Comparison of ENCODE assay signal across 10 cellular contexts in the genomic region with DNA sequence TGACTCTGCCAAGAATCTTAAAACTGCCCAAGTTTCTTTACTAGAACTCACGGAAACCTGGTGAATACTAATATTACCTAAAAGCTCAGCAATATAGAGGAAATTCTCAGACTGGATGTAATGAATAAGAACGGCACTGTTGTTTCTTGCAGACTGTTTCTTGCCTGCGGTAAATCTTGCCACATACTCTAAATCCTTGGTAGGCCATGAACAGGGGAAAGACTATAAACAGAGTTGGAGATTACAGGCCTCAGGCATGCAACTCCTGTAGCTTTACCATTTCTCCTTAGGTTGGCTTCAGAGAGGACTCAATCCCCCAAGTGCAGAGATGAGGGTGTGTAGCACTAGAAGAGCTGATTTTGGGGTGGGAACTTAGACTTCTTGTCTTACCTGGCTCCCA. TPM values are rescaled to one million over a fixed set of nuclear protein-coding genes. Genes with fewer than 3 reads are reported as not detected.
A peak's percentile ranks its signal among the peaks of the same experiment; 100 is the strongest.
DNase-seq lines count a peak whose midpoint lies in the region; ATAC-seq, FAIRE-seq and TF ChIP-seq lines count a peak whose summit lies in the region.
"Had no signal": no experiment of that assay in that cellular context is flagged by ENCODE, and none has a peak within 500 bp of the region (broad histone marks: within the 10 kb centered on the region; RNA-seq: fewer than 3 reads in every experiment).

No MANE protein-coding gene starts in this region.

- H3K36me3 Mint-ChIP-seq in activated T-cell treated with anti-CD3 and anti-CD28 coated beads, Interleukin-2, amount 50 U/mL, for 24 hours (ENCODE audit: low read depth), result peaks cover 25% of the 10 kb centered on the region
- H3K36me3 Mint-ChIP-seq in activated naive CD8-positive, alpha-beta T cell treated with anti-CD3 and anti-CD28 coated beads, Interleukin-2, amount 10 ng/mL, durations not matched to agents 7 days and 5 days, result peaks cover 2% of the 10 kb centered on the region
- H3K36me3 Mint-ChIP-seq: CD14-positive monocyte had no signal

- H3K4me3 Mint-ChIP-seq in activated T-cell treated with anti-CD3 and anti-CD28 coated beads, Interleukin-2, amount 50 U/mL, for 24 hours, result peak overlapping the region; percentile 100
- H3K4me3 Mint-ChIP-seq in activated naive CD8-positive, alpha-beta T cell treated with anti-CD3 and anti-CD28 coated beads, Interleukin-2, amount 10 ng/mL, durations not matched to agents 7 days and 5 days, result peak overlapping the region; percentile 94

- no peaks in the 10 kb centered on the region for H4K20me1 ChIP-seq in HepG2 (ENCODE audit: insufficient read depth, low read length)

- H3K27me3 ChIP-seq in HepG2 (ENCODE audit: control insufficient read depth in 1 of 2, insufficient read depth in 2 of 2, low read length in 2 of 2) (no peaks in the 10 kb centered on the region; a peak in 1 of 5 replicates), tibial artery (no peaks in the 10 kb centered on the region)

- peaks cover 33% of the 10 kb centered on the region for H3K79me2 ChIP-seq in HepG2 (ENCODE audit: insufficient read depth, low read length)

- TF ChIP-seq CTCF in HepG2 (CRISPR knock-in tag; IDR thresholded peaks at IDR 0.05) (no peak), tibial artery (IDR thresholded peaks at IDR 0.05) (no peak)

- CTCF ChIA-PET in HepG2 (lab: Yijun Ruan, JAX; ENCODE audit: low intra/inter-chr PET ratio, low total read pairs), result no interaction called here

- WGBS in HepG2 (ENCODE audit: low lambda C conversion rate), result 51% methylated on average over 3 of the region's 3 CpGs

- in situ Hi-C loops in HepG2 (cut with HindIII; ENCODE audit: extremely low pct_ligation_motif_present, low pct_unique_long_range_greater_than_20kb) (no loop called here), G401 (cut with HindIII; ENCODE audit: low sequenced_read_pairs) (no loop called here)

- H3K9me3 Mint-ChIP-seq in activated T-cell treated with anti-CD3 and anti-CD28 coated beads, Interleukin-2, amount 50 U/mL, for 24 hours, result no peaks in the 10 kb centered on the region
- H3K9me3 Mint-ChIP-seq in activated naive CD8-positive, alpha-beta T cell treated with anti-CD3 and anti-CD28 coated beads, Interleukin-2, amount 10 ng/mL, durations not matched to agents 7 days and 5 days, result no peaks in the 10 kb centered on the region
- H3K9me3 Mint-ChIP-seq: CD14-positive monocyte had no signal

- H3K4me2 ChIP-seq in HepG2 (ENCODE audit: low read depth, low read length), result peak overlapping the region; percentile 79

- TF ChIP-seq EP300 in HepG2 (IDR thresholded peaks at IDR 0.05; ENCODE audit: low read depth in 2 of 2, low read length in 2 of 2), result no peak
- no peak for TF ChIP-seq EP300 in HepG2 (CRISPR knock-in tag; IDR thresholded peaks at IDR 0.05; ENCODE audit: borderline replicate concordance)

- intact Hi-C loops in HepG2 (cut with micrococcal nuclease; ENCODE audit: unreplicated experiment) (no loop called here), tibial artery (cut with DNase I; ENCODE audit: low total_unique reads) (no loop called here)

- H2AFZ ChIP-seq in HepG2 (ENCODE audit: low read length), result no peak overlapping the region

- TF ChIP-seq RAD21 in HepG2 (CRISPR knock-in tag; IDR thresholded peaks at IDR 0.05), result no peak

- H3K9me3 ChIP-seq in HepG2 (ENCODE audit: low read length) (no peaks in the 10 kb centered on the region), tibial artery (no peaks in the 10 kb centered on the region)

- no peak for DNase-seq in activated T-cell treated with anti-CD3 and anti-CD28 coated beads, Interleukin-2, amount 50 U/mL, for 24 hours
- DNase-seq in activated T-cell treated with anti-CD3 and anti-CD28 coated beads, Interleukin-2, amount 50 U/mL, for 1 hour, result no peak
- no peak for DNase-seq in activated naive CD8-positive, alpha-beta T cell treated with anti-CD3 and anti-CD28 coated beads, Interleukin-2, amount 10 ng/mL, durations not matched to agents 7 days and 5 days
- DNase-seq in HepG2 (ENCODE audit: low spot score), result no peak
- DNase-seq in tibial artery, result no peak
- DNase-seq in stimulated activated naive CD4-positive, alpha-beta T cell treated with Interleukin-2 at 50 U/mL for 16 hours (lab: John Stamatoyannopoulos, UW), result no peak
- DNase-seq in G401 (ENCODE audit: low spot score), result no peak
- DNase-seq in GM03348 (ENCODE audit: low spot score), result no peak
- DNase-seq: islet precursor cell had no signal

- H3K4me1 ChIP-seq in HepG2 (ENCODE audit: insufficient read depth, low read length) (peaks cover 46% of the 10 kb centered on the region), tibial artery (peaks cover 0 to 29% (median 20%) of the 10 kb centered on the region in 4 donors)

- ATAC-seq in activated naive CD8-positive, alpha-beta T cell treated with anti-CD3 and anti-CD28 coated beads, Interleukin-2, amount 10 ng/mL, durations not matched to agents 7 days and 5 days (ENCODE audit: low read depth), result no peak
- no peak for ATAC-seq in HepG2

- peak overlapping the region; percentile 93 for H3K9ac ChIP-seq in HepG2 (ENCODE audit: insufficient read depth, low read depth, low read length)

- POLR2A ChIA-PET in activated naive CD8-positive, alpha-beta T cell treated with anti-CD3 and anti-CD28 coated beads, Interleukin-2, amount 10 ng/mL, durations not matched to agents 7 days and 5 days (lab: Charles Lee), result interaction anchor here (1.1 to 1.3 kb wide), 2 partner anchors 64 to 329 kb away, joined by 3 to 6 read pairs; a partner anchor contains a TSS
- POLR2A ChIA-PET in HepG2 (lab: Yijun Ruan, JAX), result interaction anchor here (1.0 to 2.1 kb wide), 3 partner anchors 87 to 231 kb away, joined by 3 to 11 read pairs (median 4); a partner anchor contains a TSS

- peak overlapping the region; percentile 95 for H3K27ac ChIP-seq in HepG2 (ENCODE audit: extremely low read length, insufficient read depth, low read length)
- H3K27ac ChIP-seq in tibial artery, result peak overlapping the region; percentile 91 to 97

- H3K36me3 ChIP-seq in HepG2 (replicated peaks in 1 of 2; ENCODE audit: control insufficient read depth in 1 of 2, insufficient read depth in 2 of 2, low read length in 2 of 2) (no peaks in the 10 kb centered on the region), tibial artery (no peaks in the 10 kb centered on the region)

- H3K4me3 ChIP-seq in HepG2 (replicated peaks in 1 of 3; ENCODE audit: insufficient read depth in 1 of 3, low read depth in 2 of 3, low read length in 3 of 3), result peak overlapping the region; percentile 91 to 98 (median 95)
- H3K4me3 ChIP-seq in tibial artery, result peak overlapping the region; percentile 71 to 94

- H3K4me1 Mint-ChIP-seq in activated T-cell treated with anti-CD3 and anti-CD28 coated beads, Interleukin-2, amount 50 U/mL, for 24 hours (ENCODE audit: low read depth), result peaks cover 32% of the 10 kb centered on the region
- H3K4me1 Mint-ChIP-seq in activated naive CD8-positive, alpha-beta T cell treated with anti-CD3 and anti-CD28 coated beads, Interleukin-2, amount 10 ng/mL, durations not matched to agents 7 days and 5 days, result peaks cover 15% of the 10 kb centered on the region

- BruUV-seq in HepG2 (replicated peaks; lab: Mats Ljungman, UMichigan), result no TSS peak

- H3K27me3 Mint-ChIP-seq in activated T-cell treated with anti-CD3 and anti-CD28 coated beads, Interleukin-2, amount 50 U/mL, for 24 hours, result no peaks in the 10 kb centered on the region
- no peaks in the 10 kb centered on the region for H3K27me3 Mint-ChIP-seq in activated naive CD8-positive, alpha-beta T cell treated with anti-CD3 and anti-CD28 coated beads, Interleukin-2, amount 10 ng/mL, durations not matched to agents 7 days and 5 days

- H3K27ac Mint-ChIP-seq in activated T-cell treated with anti-CD3 and anti-CD28 coated beads, Interleukin-2, amount 50 U/mL, for 24 hours, result no peak overlapping the region
- H3K27ac Mint-ChIP-seq in activated naive CD8-positive, alpha-beta T cell treated with anti-CD3 and anti-CD28 coated beads, Interleukin-2, amount 10 ng/mL, durations not matched to agents 7 days and 5 days, result no peak overlapping the region

- FAIRE-seq in HepG2 (lab: Jason Lieb, UNC), result no peak

- TF ChIP-seq POLR2A in HepG2 (IDR thresholded peaks at IDR 0.05; ENCODE audit: insufficient read depth in 1 of 2, low read depth in 2 of 2, low read length in 2 of 2), result no peak

RNA-seq across cellular contexts. Expression of a gene that starts 1.1 kb away (rescaled TPM):
- 10 to 100 TPM; 17.6 to 20.1 TPM for total RNA-seq in activated naive CD8-positive, alpha-beta T cell treated with anti-CD3 and anti-CD28 coated beads, Interleukin-2, amount 10 ng/mL, durations not matched to agents 7 days and 5 days
- total RNA-seq in HepG2 (2016; rRNA removed; fragmentation: Illumina TruSeq; extraction: Trizol), result 49.9 and 71.6 TPM in 2 replicates
- 2.8 and 3.1 TPM in 2 replicates for total RNA-seq in HepG2 (2016; cell fraction: cytosol; rRNA removed; fragmentation: Illumina TruSeq; extraction: Trizol; ENCODE audit: low read depth)
- 48.5 and 65.6 TPM in 2 replicates for total RNA-seq in HepG2 (2016; cell fraction: insoluble cytoplasmic fraction; rRNA removed; fragmentation: Illumina TruSeq; extraction: Trizol)
- total RNA-seq in HepG2 (2016; cell fraction: membrane; rRNA removed; fragmentation: Illumina TruSeq; extraction: Trizol), result 7.8 and 9.3 TPM in 2 replicates
- total RNA-seq in HepG2 (2016; cell fraction: nucleus; rRNA removed; fragmentation: Illumina TruSeq; extraction: Trizol), result 23.1 and 25.7 TPM in 2 replicates
- 18.5 and 26.9 TPM in 2 replicates for polyA plus RNA-seq in HepG2 (2011; rRNA removed)
- polyA plus RNA-seq in HepG2 (2011; cell fraction: cytosol; rRNA removed), result 14.8 and 16.9 TPM in 2 replicates
- polyA plus RNA-seq in HepG2 (2011; cell fraction: nucleus; rRNA removed), result 6.1 and 8.5 TPM in 2 replicates
- polyA plus RNA-seq in HepG2 (2012), result 6.4 and 21.1 TPM in 2 replicates
- 1.5 and 1.9 TPM in 2 replicates for polyA plus RNA-seq in HepG2 (2016; cell fraction: cytosol; fragmentation: Illumina TruSeq; extraction: Trizol; ENCODE audit: low read depth)
- 41.3 and 47.7 TPM in 2 replicates for polyA plus RNA-seq in HepG2 (2016; cell fraction: insoluble cytoplasmic fraction; fragmentation: Illumina TruSeq; extraction: Trizol; ENCODE audit: low read depth)
- 3.2 and 3.8 TPM in 2 replicates for polyA plus RNA-seq in HepG2 (2016; cell fraction: membrane; fragmentation: Illumina TruSeq; extraction: Trizol; ENCODE audit: low read depth)
- polyA plus RNA-seq in HepG2 (2016; cell fraction: nucleus; fragmentation: Illumina TruSeq; extraction: Trizol; ENCODE audit: insufficient read depth, low read depth), result 18.3 and 21.1 TPM in 2 replicates
- polyA minus RNA-seq in HepG2 (2011; rRNA and poly(A)+ RNA removed; ENCODE audit: low replicate concordance), result 14.9 and 55.6 TPM in 2 replicates
- 25.7 and 29.4 TPM in 2 replicates for polyA minus RNA-seq in HepG2 (2011; cell fraction: cytosol; rRNA and poly(A)+ RNA removed)
- polyA minus RNA-seq in HepG2 (2011; cell fraction: nucleus; rRNA and poly(A)+ RNA removed), result 14.8 and 18.8 TPM in 2 replicates
- 20.3 and 35.6 TPM in 2 replicates for total RNA-seq in G401 (2014; rRNA removed; shearing (Covaris generic))

RNA-seq across cellular contexts. Expression of a gene that starts 1.6 kb away (rescaled TPM):
- total RNA-seq in activated naive CD8-positive, alpha-beta T cell treated with anti-CD3 and anti-CD28 coated beads, Interleukin-2, amount 10 ng/mL, durations not matched to agents 7 days and 5 days, result 10 to 100 TPM; 12.0 to 15.0 TPM
- total RNA-seq in HepG2 (2016; rRNA removed; fragmentation: Illumina TruSeq; extraction: Trizol), result 23.3 and 30.8 TPM in 2 replicates
- total RNA-seq in HepG2 (2016; cell fraction: cytosol; rRNA removed; fragmentation: Illumina TruSeq; extraction: Trizol; ENCODE audit: low read depth), result 4.7 and 6.4 TPM in 2 replicates
- total RNA-seq in HepG2 (2016; cell fraction: insoluble cytoplasmic fraction; rRNA removed; fragmentation: Illumina TruSeq; extraction: Trizol), result 24.3 and 31.4 TPM in 2 replicates
- 15.5 and 17.5 TPM in 2 replicates for total RNA-seq in HepG2 (2016; cell fraction: membrane; rRNA removed; fragmentation: Illumina TruSeq; extraction: Trizol)
- 14.2 and 14.4 TPM in 2 replicates for total RNA-seq in HepG2 (2016; cell fraction: nucleus; rRNA removed; fragmentation: Illumina TruSeq; extraction: Trizol)
- polyA plus RNA-seq in HepG2 (2011; rRNA removed), result 8.8 and 11.4 TPM in 2 replicates
- 6.4 and 7.9 TPM in 2 replicates for polyA plus RNA-seq in HepG2 (2011; cell fraction: cytosol; rRNA removed)
- 2.7 and 3.3 TPM in 2 replicates for polyA plus RNA-seq in HepG2 (2011; cell fraction: nucleus; rRNA removed)
- 6.1 and 7.8 TPM in 2 replicates for polyA plus RNA-seq in HepG2 (2012)
- polyA plus RNA-seq in HepG2 (2016; cell fraction: cytosol; fragmentation: Illumina TruSeq; extraction: Trizol; ENCODE audit: low read depth), result 2.0 and 2.3 TPM in 2 replicates
- 27.2 and 31.1 TPM in 2 replicates for polyA plus RNA-seq in HepG2 (2016; cell fraction: insoluble cytoplasmic fraction; fragmentation: Illumina TruSeq; extraction: Trizol; ENCODE audit: low read depth)
- polyA plus RNA-seq in HepG2 (2016; cell fraction: membrane; fragmentation: Illumina TruSeq; extraction: Trizol; ENCODE audit: low read depth), result 7.5 and 8.9 TPM in 2 replicates
- 15.2 and 16.2 TPM in 2 replicates for polyA plus RNA-seq in HepG2 (2016; cell fraction: nucleus; fragmentation: Illumina TruSeq; extraction: Trizol; ENCODE audit: insufficient read depth, low read depth)
- 15.3 and 20.7 TPM in 2 replicates for polyA minus RNA-seq in HepG2 (2011; rRNA and poly(A)+ RNA removed; ENCODE audit: low replicate concordance)
- polyA minus RNA-seq in HepG2 (2011; cell fraction: cytosol; rRNA and poly(A)+ RNA removed), result 4.3 and 7.2 TPM in 2 replicates
- polyA minus RNA-seq in HepG2 (2011; cell fraction: nucleus; rRNA and poly(A)+ RNA removed), result 8.8 and 10.3 TPM in 2 replicates
- total RNA-seq in G401 (2014; rRNA removed; shearing (Covaris generic)), result 12.9 and 22.4 TPM in 2 replicates
